In the genomic region with DNA sequence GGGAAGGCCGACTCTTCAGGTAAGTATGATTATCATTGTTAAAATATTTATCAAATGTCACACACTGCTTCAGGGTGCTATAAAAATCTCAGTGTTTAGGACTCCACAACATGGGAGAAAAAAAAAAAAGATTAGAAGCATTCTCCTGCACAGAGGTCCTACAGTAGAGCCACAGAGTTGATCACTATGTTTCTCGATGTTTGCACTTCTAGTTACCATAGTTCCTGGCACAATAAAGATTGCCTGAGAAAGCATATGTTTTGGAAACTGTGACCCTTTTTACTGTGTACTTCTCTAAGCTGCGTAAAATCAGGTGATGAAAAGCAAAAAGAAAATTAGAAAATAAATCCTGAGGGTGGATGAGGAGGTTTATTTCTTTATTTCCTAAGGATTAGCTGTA, we compare ENCODE assay signal across 32 cellular contexts.
"Had no signal": no experiment of that assay in that cellular context is flagged by ENCODE, and none has a peak within 500 bp of the region (broad histone marks: within the 10 kb centered on the region; RNA-seq: fewer than 3 reads in every experiment).

No MANE protein-coding gene starts in this region.

- FAIRE-seq: TTC549 had no signal

- ATAC-seq: activated CD4-positive, alpha-beta T cell treated with anti-CD3 and anti-CD28 coated beads for 36 hours; activated CD4-positive, CD25-positive, alpha-beta regulatory T cell treated with anti-CD3 and anti-CD28 coated beads, Interleukin-2, amount 50 U/mL, for 24 hours; activated CD8-positive, alpha-beta memory T cell treated with anti-CD3 and anti-CD28 coated beads, Interleukin-2, amount 10 ng/mL, durations not matched to agents 7 days and 5 days; activated CD8-positive, alpha-beta T cell treated with anti-CD3 and anti-CD28 coated beads, Interleukin-2, amount 10 ng/mL, durations not matched to agents 7 days and 5 days; activated naive CD8-positive, alpha-beta T cell treated with anti-CD3 and anti-CD28 coated beads, Interleukin-2, amount 50 U/mL, for 24 hours; WTC11 had no signal

- DNase-seq: activated CD4-positive, alpha-beta memory T cell treated with anti-CD3 and anti-CD28 coated beads, Interleukin-2, amount 10 ng/mL, durations not matched to agents 7 days and 5 days; activated CD4-positive, alpha-beta T cell treated with anti-CD3 and anti-CD28 coated beads for 1 hour; activated CD4-positive, alpha-beta T cell treated with anti-CD3 and anti-CD28 coated beads for 36 hours; activated CD4-positive, alpha-beta T cell treated with anti-CD3 and anti-CD28 coated beads for 48 hours; activated CD4-positive, alpha-beta T cell treated with anti-CD3 and anti-CD28 coated beads, Interleukin-2, amount 10 ng/mL, durations not matched to agents 7 days and 5 days; activated CD4-positive, alpha-beta T cell treated with anti-CD3 and anti-CD28 coated beads, Interleukin-2, amount 50 U/mL, for 48 hours; activated CD4-positive, CD25-positive, alpha-beta regulatory T cell; activated CD8-positive, alpha-beta memory T cell treated with anti-CD3 and anti-CD28 coated beads for 24 hours; activated CD8-positive, alpha-beta memory T cell treated with anti-CD3 and anti-CD28 coated beads, Interleukin-2, amount 10 ng/mL, durations not matched to agents 7 days and 5 days; activated CD8-positive, alpha-beta memory T cell treated with anti-CD3 and anti-CD28 coated beads, Interleukin-2, amount 50 U/mL, for 48 hours; activated CD8-positive, alpha-beta T cell treated with anti-CD3 and anti-CD28 coated beads, Interleukin-2, amount 10 ng/mL, durations not matched to agents 7 days and 5 days; activated effector memory CD4-positive, alpha-beta T cell treated with Interleukin-2 at 50 U/mL for 16 hours; activated gamma-delta T cell; activated naive CD4-positive, alpha-beta T cell treated with anti-CD3 and anti-CD28 coated beads, Interleukin-2, amount 10 ng/mL, durations not matched to agents 7 days and 5 days; activated naive CD4-positive, alpha-beta T cell treated with Interleukin-2 at 50 U/mL for 16 hours; activated naive CD8-positive, alpha-beta T cell treated with anti-CD3 and anti-CD28 coated beads, Interleukin-2, amount 10 ng/mL, durations not matched to agents 7 days and 5 days; activated naive CD8-positive, alpha-beta T cell treated with anti-CD3 and anti-CD28 coated beads, Interleukin-2, amount 50 U/mL, for 24 hours; activated T-cell treated with anti-CD3 and anti-CD28 coated beads, Interleukin-2, amount 50 U/mL, for 24 hours; activated T-cell treated with anti-CD3 and anti-CD28 coated beads, Interleukin-2, amount 50 U/mL, for 48 hours; amygdala; anterior cingulate cortex; brain microvascular endothelial cell; central memory CD4-positive, alpha-beta T cell; T-helper 1 cell; T-helper 2 cell; T-helper 9 cell; WERI-Rb-1 had no signal

- H3K4me1 ChIP-seq: ascending aorta, breast epithelium had no signal

- H3K9me3 ChIP-seq: ascending aorta, breast epithelium had no signal

- H3K27me3 ChIP-seq: ascending aorta, brain microvascular endothelial cell, breast epithelium had no signal

- H3K27ac ChIP-seq: ascending aorta, brain microvascular endothelial cell, breast epithelium, WERI-Rb-1 had no signal

- H3K4me3 ChIP-seq: ascending aorta, breast epithelium had no signal

- H3K36me3 ChIP-seq: ascending aorta, brain microvascular endothelial cell, breast epithelium, WERI-Rb-1 had no signal
